Comparison of ENCODE assay signal across 32 cellular contexts in genomic region chr7:70890147-70890969, GRCh38.
"Had no signal": no experiment of that assay in that cellular context is flagged by ENCODE, and none has a peak within 500 bp of the region (broad histone marks: within the 10 kb centered on the region; RNA-seq: fewer than 3 reads in every experiment).

No MANE protein-coding gene starts in this region.

- H3K4me3 ChIP-seq: ascending aorta, body of pancreas, MG63, SK-N-MC had no signal

- H3K36me3 ChIP-seq: ascending aorta, MG63 had no signal

- DNase-seq: activated B cell treated with CpG ODN at 0.5 μM for 24 hours; activated CD4-positive, alpha-beta T cell treated with anti-CD3 and anti-CD28 coated beads for 1 hour; activated CD4-positive, alpha-beta T cell treated with anti-CD3 and anti-CD28 coated beads, Interleukin-2, amount 10 ng/mL, durations not matched to agents 24 days and 14 days; activated CD4-positive, alpha-beta T cell treated with anti-CD3 and anti-CD28 coated beads, Interleukin-2, amount 50 U/mL, for 48 hours; activated CD8-positive, alpha-beta memory T cell treated with anti-CD3 and anti-CD28 coated beads, Interleukin-2, amount 10 ng/mL, durations not matched to agents 7 days and 5 days; activated effector memory CD4-positive, alpha-beta T cell treated with anti-CD3 and anti-CD28 coated beads, Interleukin-2, amount 50 U/mL, for 16 hours; activated naive CD4-positive, alpha-beta T cell treated with Interleukin-2 at 50 U/mL for 16 hours; activated naive CD8-positive, alpha-beta T cell treated with anti-CD3 and anti-CD28 coated beads, Interleukin-2, amount 50 U/mL, for 24 hours; activated T-cell treated with anti-CD3 and anti-CD28 coated beads, Interleukin-2, amount 50 U/mL, for 4 hours; amniotic stem cell; body of pancreas; central memory CD4-positive, alpha-beta T cell; MG63; NCI-H1105; NCI-H1436; NCI-H1694 treated with DMSO at 0.1 percent for 48 hours; NCI-H2029 treated with DMSO at 0.1 percent for 48 hours; NCI-H510A treated with DMSO at 0.1 percent for 48 hours; NCI-H69; NK-92 treated with Interleukin-12 subunit alpha and Interleukin-12 subunit beta, amount 100 ng/mL, for 24 hours; OCI-M1; RPMI8226; T-cell; T-helper 2 cell; T1000 had no signal

- H3K4me1 ChIP-seq: ascending aorta, body of pancreas had no signal

- H3K9me3 ChIP-seq: MG63 had no signal

- H3K27ac ChIP-seq: ascending aorta, body of pancreas, SK-N-MC had no signal

- H3K27me3 ChIP-seq: ascending aorta, body of pancreas, MG63 had no signal

- ATAC-seq: activated CD8-positive, alpha-beta memory T cell treated with anti-CD3 and anti-CD28 coated beads, Interleukin-2, amount 10 ng/mL, durations not matched to agents 7 days and 5 days; activated naive CD4-positive, alpha-beta T cell treated with anti-CD3 and anti-CD28 coated beads, Interleukin-2, amount 50 U/mL, for 72 hours; activated naive CD8-positive, alpha-beta T cell treated with anti-CD3 and anti-CD28 coated beads, Interleukin-2, amount 50 U/mL, for 24 hours; activated T-cell treated with anti-CD3 and anti-CD28 coated beads, Interleukin-2, amount 50 U/mL, for 4 hours; body of pancreas; Panc1; Right ventricle myocardium inferior; T-cell had no signal

- FAIRE-seq: bronchial epithelial cell, TTC549 had no signal
